In genomic region chr4:3857316-3857926, GRCh38 we compare ENCODE assay signal across 25 cellular contexts.
"Had no signal": no experiment of that assay in that cellular context is flagged by ENCODE, and none has a peak within 500 bp of the region (broad histone marks: within the 10 kb centered on the region; RNA-seq: fewer than 3 reads in every experiment).

No MANE protein-coding gene starts in this region.

- ATAC-seq: activated CD8-positive, alpha-beta memory T cell treated with anti-CD3 and anti-CD28 coated beads, Interleukin-2, amount 10 ng/mL, durations not matched to agents 7 days and 5 days; left lobe of liver; psoas muscle had no signal

- H3K27me3 ChIP-seq: ascending aorta, right lobe of liver, testis had no signal

- H3K4me1 ChIP-seq: ascending aorta, breast epithelium, psoas muscle, right lobe of liver, stomach, testis had no signal

- FAIRE-seq: endometrium had no signal

- DNase-seq: activated B cell treated with CpG ODN at 0.5 μM for 24 hours; activated CD4-positive, alpha-beta memory T cell treated with anti-CD3 and anti-CD28 coated beads, Interleukin-2, amount 10 ng/mL, durations not matched to agents 7 days and 5 days; activated CD4-positive, alpha-beta T cell treated with anti-CD3 and anti-CD28 coated beads for 4 hours; activated CD8-positive, alpha-beta memory T cell treated with anti-CD3 and anti-CD28 coated beads, Interleukin-2, amount 10 ng/mL, durations not matched to agents 7 days and 5 days; activated naive CD4-positive, alpha-beta T cell treated with anti-CD3 and anti-CD28 coated beads, Interleukin-2, amount 10 ng/mL, durations not matched to agents 7 days and 5 days; activated T-cell treated with anti-CD3 and anti-CD28 coated beads, Interleukin-2, amount 50 U/mL, for 1 hour; cortex of kidney; erythroblast; foreskin melanocyte; glutamatergic neuron; hypothalamus; islet precursor cell; mammary epithelial cell; stimulated activated CD4-positive, alpha-beta T cell treated with anti-CD3 and anti-CD28 coated beads, Interleukin-4, amount 100 ng/mL, for 1 hour; stomach; T-helper 1 cell; T-helper 9 cell; testis had no signal

- H3K4me3 ChIP-seq: ascending aorta, breast epithelium, psoas muscle, right lobe of liver, smooth muscle cell, stomach, testis had no signal

- H3K36me3 ChIP-seq: ascending aorta, breast epithelium, right lobe of liver, stomach had no signal

- H3K9me3 ChIP-seq: ascending aorta, breast epithelium, psoas muscle, right lobe of liver, stomach, testis had no signal

- H3K27ac ChIP-seq: ascending aorta, breast epithelium, psoas muscle, right lobe of liver, stomach, testis had no signal

- H3K4me2 ChIP-seq: smooth muscle cell had no signal
